1 cellular context compared by ENCODE assay signal in genomic region chr1:28259935-28260802, GRCh38.
TF ChIP-seq lines count a peak whose summit lies in the region.

No MANE protein-coding gene starts in this region.

TF ChIP-seq in GM23338, 12 proteins besides CTCF, POLR2A, EP300 and RAD21 (continued from another document):
- no peak for TF ChIP-seq ZNF462 (CRISPR knock-in tag; IDR thresholded peaks at IDR 0.05)
- TF ChIP-seq ZNF331 (CRISPR knock-in tag; IDR thresholded peaks at IDR 0.05; ENCODE audit: low read depth), result no peak
- no peak for TF ChIP-seq POLR2AphosphoS5 (IDR thresholded peaks at IDR 0.05; ENCODE audit: low read depth)
- TF ChIP-seq STAT1 (IDR thresholded peaks at IDR 0.05; ENCODE audit: unreplicated experiment), result no peak
- no peak for TF ChIP-seq NANOG (IDR thresholded peaks at IDR 0.05; ENCODE audit: borderline replicate concordance)
- no peak for TF ChIP-seq JUNB (IDR thresholded peaks at IDR 0.05; ENCODE audit: unreplicated experiment)
- no peak for TF ChIP-seq ZNF114 (CRISPR knock-in tag; IDR thresholded peaks at IDR 0.05)
